19 cellular contexts compared by ENCODE assay signal in the genomic region with DNA sequence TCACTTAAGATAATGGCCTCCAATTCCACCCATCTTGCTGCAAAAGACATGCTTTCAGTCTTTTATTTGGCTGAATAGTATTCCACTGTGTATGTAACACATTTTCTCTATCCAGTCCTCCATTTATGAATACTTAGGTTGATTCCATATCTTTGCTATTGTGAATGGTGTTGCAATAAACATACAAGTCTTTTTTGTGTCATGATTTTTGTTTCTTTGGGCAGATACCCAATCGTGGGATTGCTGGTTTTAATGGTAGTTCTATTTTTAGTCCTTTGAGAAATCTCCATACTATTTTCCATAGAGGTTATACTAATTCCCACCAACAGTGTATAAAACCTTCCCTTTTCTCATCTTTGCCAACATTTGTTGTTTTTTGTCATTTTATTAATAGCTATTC.
DNase-seq lines count a peak whose midpoint lies in the region; ATAC-seq and TF ChIP-seq lines count a peak whose summit lies in the region.
"Had no signal": no experiment of that assay in that cellular context is flagged by ENCODE, and none has a peak within 500 bp of the region (broad histone marks: within the 10 kb centered on the region; RNA-seq: fewer than 3 reads in every experiment).

No MANE protein-coding gene starts in this region.

- TF ChIP-seq CTCF in fibroblast of pulmonary artery (IDR thresholded peaks at IDR 0.05; ENCODE audit: low read length, missing control alignments) (no peak), body of pancreas (IDR thresholded peaks at IDR 0.05) (no peak), hepatocyte (IDR thresholded peaks at IDR 0.05; ENCODE audit: poor library complexity) (no peak)

- peak overlapping the region; percentile 77 for H3K27ac Mint-ChIP-seq in activated CD4-positive, alpha-beta T cell treated with anti-CD3 and anti-CD28 coated beads, Interleukin-2, amount 10 ng/mL, durations not matched to agents 24 days and 14 days
- H3K27ac Mint-ChIP-seq in activated T-helper 2 cell treated with anti-CD3 and anti-CD28 coated beads, Interferon-gamma antibody, Interleukin-2, Interleukin-4, amounts not matched to agents 10 μg/mL and 5 μg/mL and 100 μg/mL, durations not matched to agents 14 hours and 24 hours and 36 hours, result peak overlapping the region; percentile 91
- H3K27ac Mint-ChIP-seq: CD4-positive, alpha-beta memory T cell; HFFc6 had no signal

- H3K4me3 ChIP-seq in fibroblast of pulmonary artery (replicated peaks; ENCODE audit: low read depth, low read length) (no peak overlapping the region), body of pancreas (no peak overlapping the region), hepatocyte (no peak overlapping the region)
- H3K4me3 ChIP-seq: BLaER1 had no signal

- no peaks in the 10 kb centered on the region for H3K27me3 Mint-ChIP-seq in activated CD4-positive, alpha-beta T cell treated with anti-CD3 and anti-CD28 coated beads, Interleukin-2, amount 10 ng/mL, durations not matched to agents 24 days and 14 days
- no peaks in the 10 kb centered on the region for H3K27me3 Mint-ChIP-seq in activated T-helper 2 cell treated with anti-CD3 and anti-CD28 coated beads, Interferon-gamma antibody, Interleukin-2, Interleukin-4, amounts not matched to agents 10 μg/mL and 5 μg/mL and 100 μg/mL, durations not matched to agents 14 hours and 24 hours and 36 hours (ENCODE audit: low read depth)
- H3K27me3 Mint-ChIP-seq: CD4-positive, alpha-beta memory T cell had no signal

- H3K9me2 ChIP-seq in hepatocyte (replicated peaks; ENCODE audit: insufficient read depth), result no peaks in the 10 kb centered on the region

- 68 to 72% methylated on average over 1 of the region's 1 CpG for WGBS in body of pancreas, 2 donors
- 81% methylated on average over 1 of the region's 1 CpG for WGBS in hepatocyte (ENCODE audit: low lambda C conversion rate, missing lambda C conversion rate)

- no peak for TF ChIP-seq POLR2A in body of pancreas (IDR thresholded peaks at IDR 0.05)

- intact Hi-C loops in activated CD4-positive, alpha-beta T cell treated with anti-CD3 and anti-CD28 coated beads, Interleukin-2, amount 10 ng/mL, durations not matched to agents 24 days and 14 days (cut with micrococcal nuclease), result no loop called here
- intact Hi-C loops in activated T-helper 2 cell treated with anti-CD3 and anti-CD28 coated beads, Interferon-gamma antibody, Interleukin-2, Interleukin-4, amounts not matched to agents 10 μg/mL and 5 μg/mL and 100 μg/mL, durations not matched to agents 14 hours and 24 hours and 36 hours (cut with micrococcal nuclease), result loop anchor here (1.0 kb wide), 1 partner anchor 35 kb away; no protein-coding TSS in a partner anchor
- intact Hi-C loops in body of pancreas (cut with DNase I), result no loop called here

- H3K79me2 ChIP-seq in hepatocyte, result no peaks in the 10 kb centered on the region

- H3K4me1 ChIP-seq in body of pancreas (no peaks in the 10 kb centered on the region), hepatocyte (ENCODE audit: insufficient read depth) (no peaks in the 10 kb centered on the region)
- H3K4me1 ChIP-seq: BLaER1 had no signal

- no peak overlapping the region for H2AFZ ChIP-seq in hepatocyte

- H3K27me3 ChIP-seq in body of pancreas (no peaks in the 10 kb centered on the region), hepatocyte (no peaks in the 10 kb centered on the region)
- H3K27me3 ChIP-seq: BLaER1 had no signal

- H3K4me1 Mint-ChIP-seq in activated CD4-positive, alpha-beta T cell treated with anti-CD3 and anti-CD28 coated beads, Interleukin-2, amount 10 ng/mL, durations not matched to agents 24 days and 14 days, result peaks cover 47% of the 10 kb centered on the region
- H3K4me1 Mint-ChIP-seq in activated T-helper 2 cell treated with anti-CD3 and anti-CD28 coated beads, Interferon-gamma antibody, Interleukin-2, Interleukin-4, amounts not matched to agents 10 μg/mL and 5 μg/mL and 100 μg/mL, durations not matched to agents 14 hours and 24 hours and 36 hours (ENCODE audit: low read depth), result peaks cover 54% of the 10 kb centered on the region
- H3K4me1 Mint-ChIP-seq: CD14-positive monocyte had no signal

- H3K4me2 ChIP-seq in hepatocyte, result no peak overlapping the region
- H3K4me2 ChIP-seq: BLaER1 had no signal

- H3K36me3 ChIP-seq in body of pancreas (replicated peaks in 1 of 2; ENCODE audit: insufficient read depth in 1 of 2, low read depth in 2 of 2) (no peaks in the 10 kb centered on the region), hepatocyte (replicated peaks; ENCODE audit: insufficient read depth, low read depth) (no peaks in the 10 kb centered on the region)
- H3K36me3 ChIP-seq: BLaER1 had no signal

- no peak overlapping the region for H3K4me3 Mint-ChIP-seq in activated CD4-positive, alpha-beta T cell treated with anti-CD3 and anti-CD28 coated beads, Interleukin-2, amount 10 ng/mL, durations not matched to agents 24 days and 14 days
- no peak overlapping the region for H3K4me3 Mint-ChIP-seq in activated T-helper 2 cell treated with anti-CD3 and anti-CD28 coated beads, Interferon-gamma antibody, Interleukin-2, Interleukin-4, amounts not matched to agents 10 μg/mL and 5 μg/mL and 100 μg/mL, durations not matched to agents 14 hours and 24 hours and 36 hours (ENCODE audit: low read depth)
- H3K4me3 Mint-ChIP-seq: CD14-positive monocyte; CD4-positive, alpha-beta memory T cell; HFFc6 had no signal

- H3K9me3 Mint-ChIP-seq in activated CD4-positive, alpha-beta T cell treated with anti-CD3 and anti-CD28 coated beads, Interleukin-2, amount 10 ng/mL, durations not matched to agents 24 days and 14 days, result peaks cover 59% of the 10 kb centered on the region
- peaks cover 93% of the 10 kb centered on the region for H3K9me3 Mint-ChIP-seq in activated T-helper 2 cell treated with anti-CD3 and anti-CD28 coated beads, Interferon-gamma antibody, Interleukin-2, Interleukin-4, amounts not matched to agents 10 μg/mL and 5 μg/mL and 100 μg/mL, durations not matched to agents 14 hours and 24 hours and 36 hours

- no peak for ATAC-seq in body of pancreas
- ATAC-seq: HCT116 had no signal

- H3K9me3 ChIP-seq in body of pancreas, result no peaks in the 10 kb centered on the region
- H3K9me3 ChIP-seq in hepatocyte (ENCODE audit: low read depth), result no peaks in the 10 kb centered on the region

- H3K27ac ChIP-seq in body of pancreas (no peak overlapping the region), hepatocyte (no peak overlapping the region)
- H3K27ac ChIP-seq: 22Rv1, BLaER1 had no signal

- DNase-seq in activated CD4-positive, alpha-beta T cell treated with anti-CD3 and anti-CD28 coated beads, Interleukin-2, amount 10 ng/mL, durations not matched to agents 24 days and 14 days, result no peak
- DNase-seq in activated CD4-positive, alpha-beta T cell treated with anti-CD3 and anti-CD28 coated beads for 48 hours, result no peak
- DNase-seq in activated T-helper 2 cell treated with anti-CD3 and anti-CD28 coated beads, Interferon-gamma antibody, Interleukin-2, Interleukin-4, amounts not matched to agents 10 μg/mL and 5 μg/mL and 100 μg/mL, durations not matched to agents 14 hours and 24 hours and 36 hours (ENCODE audit: low spot score), result no peak
- DNase-seq in fibroblast of pulmonary artery (ENCODE audit: low read depth) (peak; percentile 30), stromal cell of bone marrow (ENCODE audit: low read depth) (peak; percentile 53), NCI-H2029 (lab: John Stamatoyannopoulos, UW) (no peak), body of pancreas (no peak), hepatocyte (ENCODE audit: low spot score) (no peak)
- DNase-seq: CD4-positive, alpha-beta memory T cell; DMS153; DMS79; GF-D8; GOT3; H7; HFFc6 had no signal

- no peaks in the 10 kb centered on the region for H4K20me1 ChIP-seq in hepatocyte (ENCODE audit: insufficient read depth, poor library complexity, severe bottlenecking)
- H4K20me1 ChIP-seq: BLaER1 had no signal

- H3K36me3 Mint-ChIP-seq in activated CD4-positive, alpha-beta T cell treated with anti-CD3 and anti-CD28 coated beads, Interleukin-2, amount 10 ng/mL, durations not matched to agents 24 days and 14 days (ENCODE audit: low read depth), result peaks cover 58% of the 10 kb centered on the region
- H3K36me3 Mint-ChIP-seq in activated T-helper 2 cell treated with anti-CD3 and anti-CD28 coated beads, Interferon-gamma antibody, Interleukin-2, Interleukin-4, amounts not matched to agents 10 μg/mL and 5 μg/mL and 100 μg/mL, durations not matched to agents 14 hours and 24 hours and 36 hours (ENCODE audit: low read depth), result peaks cover 94% of the 10 kb centered on the region

Comparison
In these comparisons a context has a peak if more than half of its experiments do, and no peak if none do; other contexts are left out.
1. DNase-seq: peak in fibroblast of pulmonary artery (single experiment) and stromal cell of bone marrow (single experiment); none in activated CD4-positive, alpha-beta T cell treated with anti-CD3 and anti-CD28 coated beads, Interleukin-2, amount 10 ng/mL, durations not matched to agents 24 days and 14 days (single experiment), activated CD4-positive, alpha-beta T cell treated with anti-CD3 and anti-CD28 coated beads for 48 hours (single experiment), activated T-helper 2 cell treated with anti-CD3 and anti-CD28 coated beads, Interferon-gamma antibody, Interleukin-2, Interleukin-4, amounts not matched to agents 10 μg/mL and 5 μg/mL and 100 μg/mL, durations not matched to agents 14 hours and 24 hours and 36 hours (single experiment), NCI-H2029 (single experiment), body of pancreas (0 of 4) and hepatocyte (single experiment).